In the genomic region with DNA sequence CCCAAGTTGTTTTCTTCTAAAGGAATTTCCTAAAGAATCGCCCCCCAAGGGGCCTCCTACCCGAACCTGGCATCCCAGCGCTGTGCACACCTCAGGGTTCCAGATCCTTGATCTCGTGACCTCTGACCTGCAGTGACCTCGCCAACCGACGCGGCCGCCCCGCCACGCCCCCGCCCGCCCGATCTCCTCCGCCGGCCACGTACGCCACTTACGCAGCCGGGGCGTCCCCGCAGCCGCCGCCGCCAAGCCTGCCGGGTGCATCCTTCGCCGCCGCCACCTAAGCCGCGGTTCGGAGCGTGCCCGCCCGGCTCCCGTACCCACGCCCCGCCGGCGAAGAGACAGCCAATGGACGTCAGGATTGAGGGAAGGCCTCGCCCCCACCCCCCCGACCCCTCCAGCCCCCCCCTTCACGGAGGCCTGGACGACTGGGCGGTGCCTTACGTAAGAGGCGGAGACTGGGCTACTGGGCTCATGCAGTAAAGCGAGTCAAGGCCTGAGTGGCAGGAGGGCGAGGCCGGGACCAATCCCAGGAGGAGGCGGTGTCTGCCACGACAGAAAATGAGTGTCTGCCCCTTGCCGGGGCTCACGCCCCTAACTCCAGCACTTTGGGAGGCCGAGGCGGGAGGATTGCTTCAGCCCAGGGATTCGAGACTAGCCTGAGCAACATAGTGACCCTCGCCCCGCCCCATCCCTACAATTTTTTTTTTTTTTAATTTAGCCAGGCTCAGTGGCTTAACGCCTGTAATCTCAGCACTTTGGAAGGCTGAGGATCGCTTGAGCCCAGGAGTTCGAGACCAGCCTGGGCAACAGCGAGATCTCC, we compare ENCODE assay signal across 8 cellular contexts. TPM values are rescaled to one million over a fixed set of nuclear protein-coding genes. Genes with fewer than 3 reads are reported as not detected.
DNase-seq lines count a peak whose midpoint lies in the region; ATAC-seq and TF ChIP-seq lines count a peak whose summit lies in the region.

YIF1B (minus strand) TSS at position 291 of the 820 bp plus-strand sequence; CDS start at position 261, 30 bp downstream.

- peaks cover under 1% of the 10 kb centered on the region for H3K36me3 Mint-ChIP-seq in nephron (ENCODE audit: low read depth)

- ATAC-seq in stimulated activated naive CD8-positive, alpha-beta T cell treated with anti-CD3 and anti-CD28 coated beads, Interleukin-15, Interleukin-2, amounts not matched to agents 100 U/mL and 50 U/mL, for 24 hours = peak; percentile 95

- in situ Hi-C loops in G401 (cut with HindIII; ENCODE audit: low sequenced_read_pairs) = no loop called here
- in situ Hi-C loops in HAP-1 (cut with MboI; ENCODE audit: low sequenced_read_pairs) = no loop called here

- no peaks in the 10 kb centered on the region; the same call in 1 of the 2 replicates for H3K36me3 ChIP-seq in HAP-1 (replicated peaks)
- peaks cover 9% of the 10 kb centered on the region for H3K36me3 ChIP-seq in MG63

- H3K4me3 Mint-ChIP-seq in nephron = peak within 1 kb of the TSS; percentile 85 to 92 (median 90)

- TF ChIP-seq CTCF in fibroblast of pulmonary artery (IDR thresholded peaks at IDR 0.05; ENCODE audit: low read length, missing control alignments) = no peak
- no peak for TF ChIP-seq CTCF in nephron (IDR thresholded peaks at IDR 0.05; ENCODE audit: unreplicated experiment in 3 of 3)

- peak within 1 kb of the TSS; percentile 74 to 95 (median 87) for H3K27ac Mint-ChIP-seq in nephron

- no peaks in the 10 kb centered on the region for H3K9me3 ChIP-seq in HAP-1
- no peaks in the 10 kb centered on the region for H3K9me3 ChIP-seq in MG63

- DNase-seq in G401 (ENCODE audit: low spot score) (peak; percentile 99), HAP-1 (ENCODE audit: low spot score in 2 of 2) (peak; percentile 98 to 99), MG63 (peak; percentile 100), SHP77 (lab: John Stamatoyannopoulos, UW) (peak; percentile 99), fibroblast of pulmonary artery (ENCODE audit: low read depth) (peak; percentile 97)
- DNase-seq in activated effector memory CD4-positive, alpha-beta T cell treated with Interleukin-2 at 50 U/mL for 16 hours = peak; percentile 94
- peak; percentile 96 for DNase-seq in stimulated activated naive CD8-positive, alpha-beta T cell treated with anti-CD3 and anti-CD28 coated beads, Interleukin-15, Interleukin-2, amounts not matched to agents 100 U/mL and 50 U/mL, for 24 hours

- H3K4me3 ChIP-seq in HAP-1 = peak within 1 kb of the TSS; percentile 73
- peak within 1 kb of the TSS; percentile 65 for H3K4me3 ChIP-seq in MG63
- peak within 1 kb of the TSS; percentile 85 for H3K4me3 ChIP-seq in fibroblast of pulmonary artery (replicated peaks; ENCODE audit: low read depth, low read length)

- H3K27me3 ChIP-seq in HAP-1 (ENCODE audit: low read depth) = no peaks in the 10 kb centered on the region
- H3K27me3 ChIP-seq in MG63 = no peaks in the 10 kb centered on the region

- H3K4me1 ChIP-seq in HAP-1 = peaks cover 27% of the 10 kb centered on the region

- no peaks in the 10 kb centered on the region for H3K9me3 Mint-ChIP-seq in nephron

- peaks cover 34% of the 10 kb centered on the region for H3K27me3 Mint-ChIP-seq in nephron (ENCODE audit: low read depth)

- no peaks in the 10 kb centered on the region for H3K4me1 Mint-ChIP-seq in nephron

RNA-seq across cellular contexts. Expression of gene YIF1B, which starts in this region (rescaled TPM):
- 114 TPM in 2 replicates for total RNA-seq in G401 (2014; rRNA removed; shearing (Covaris generic))
- 192 and 294 TPM in 2 replicates for total RNA-seq in MG63 (2014; rRNA removed; shearing (Covaris generic); ENCODE audit: low replicate concordance)

Comparison
In these comparisons a context has a peak if more than half of its experiments do, and no peak if none do; other contexts are left out.
1. Peak in every context shown above with its lines: DNase-seq, ATAC-seq and H3K4me3 ChIP-seq.